In the genomic region with DNA sequence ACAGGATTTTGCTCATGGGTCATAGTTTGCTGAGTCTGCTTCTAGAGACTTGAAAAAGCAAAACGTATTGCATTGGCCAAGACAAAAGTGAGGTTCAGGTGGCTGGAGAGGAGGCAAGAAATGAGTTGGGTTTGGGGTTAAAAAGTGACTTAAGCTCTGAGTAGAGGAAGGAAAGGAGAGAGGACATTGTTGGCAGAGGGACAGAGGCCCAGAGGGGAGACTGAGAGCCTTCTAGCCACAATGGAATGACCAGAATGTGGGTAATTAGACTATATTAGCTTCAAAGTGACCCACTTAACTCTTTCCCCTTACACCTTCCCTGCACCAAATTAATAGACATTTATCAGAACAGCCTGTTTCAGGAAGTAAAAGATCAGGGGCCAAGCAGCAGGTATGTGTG, we compare ENCODE assay signal across 14 cellular contexts.
DNase-seq lines count a peak whose midpoint lies in the region; ATAC-seq and TF ChIP-seq lines count a peak whose summit lies in the region.
"Had no signal": no experiment of that assay in that cellular context is flagged by ENCODE, and none has a peak within 500 bp of the region (broad histone marks: within the 10 kb centered on the region; RNA-seq: fewer than 3 reads in every experiment).

No MANE protein-coding gene starts in this region.

- no peak for ATAC-seq in GM23338
- ATAC-seq in stimulated activated naive B cell treated with anti-CD40 and anti-IgM and Interleukin-4, amounts not matched to agents 10 μg/mL and 1 μg/mL and 100 μg/mL, for 72 hours (replicated peaks): no peak

- no peaks in the 10 kb centered on the region for H3K36me3 ChIP-seq in GM23338 (ENCODE audit: insufficient read depth)
- H3K36me3 ChIP-seq in osteoblast (ENCODE audit: insufficient read depth, low read length): no peaks in the 10 kb centered on the region
- no peaks in the 10 kb centered on the region for H3K36me3 ChIP-seq in neural progenitor cell
- H3K36me3 ChIP-seq: BE2C had no signal

- peaks cover 26% of the 10 kb centered on the region for H3K9me2 ChIP-seq in GM23338 (ENCODE audit: insufficient read depth)

- H3K27me3 ChIP-seq in GM23338 (ENCODE audit: insufficient read depth) (no peaks in the 10 kb centered on the region), osteoblast (ENCODE audit: insufficient read depth, low read length) (no peaks in the 10 kb centered on the region), neural progenitor cell (no peaks in the 10 kb centered on the region)
- H3K27me3 ChIP-seq: BE2C had no signal

- H3K4me1 ChIP-seq in GM23338 (ENCODE audit: insufficient read depth): peaks cover 20% of the 10 kb centered on the region
- H3K4me1 ChIP-seq in osteoblast (ENCODE audit: insufficient read depth, low read length): no peaks in the 10 kb centered on the region
- H3K4me1 ChIP-seq in neural progenitor cell: peaks cover 30% of the 10 kb centered on the region
- H3K4me1 ChIP-seq: BE2C had no signal

- H3K4me3 ChIP-seq in GM23338 (no peak overlapping the region), osteoblast (ENCODE audit: insufficient read depth, low read length) (no peak overlapping the region), neural progenitor cell (no peak overlapping the region)

- H3K9ac ChIP-seq in neural progenitor cell: no peak overlapping the region

- H3K79me2 ChIP-seq in GM23338 (replicated peaks; ENCODE audit: insufficient read depth): no peaks in the 10 kb centered on the region
- no peaks in the 10 kb centered on the region for H3K79me2 ChIP-seq in osteoblast (ENCODE audit: insufficient read depth, low read length)
- H3K79me2 ChIP-seq in neural progenitor cell (ENCODE audit: low read depth): no peaks in the 10 kb centered on the region

- no peaks in the 10 kb centered on the region for H3F3A ChIP-seq in GM23338 (replicated peaks; ENCODE audit: low read depth)
- H3F3A ChIP-seq in neural progenitor cell (ENCODE audit: low read depth): peaks cover 11% of the 10 kb centered on the region

- H3K27me3 Mint-ChIP-seq in GM23338 (ENCODE audit: insufficient read depth, low read depth, poor library complexity): peaks cover 2% of the 10 kb centered on the region
- peaks cover 6% of the 10 kb centered on the region for H3K27me3 Mint-ChIP-seq in neural progenitor cell (ENCODE audit: insufficient read depth, low read depth)
- peaks cover 27 to 44% of the 10 kb centered on the region in 2 donors for H3K27me3 Mint-ChIP-seq in stimulated activated naive B cell treated with anti-CD40 and anti-IgM and Interleukin-4, amounts not matched to agents 10 μg/mL and 1 μg/mL and 100 μg/mL, for 72 hours
- H3K27me3 Mint-ChIP-seq: CD4-positive, CD25-positive, alpha-beta regulatory T cell; CD8-positive, alpha-beta memory T cell had no signal

- H3K27ac ChIP-seq in GM23338 (ENCODE audit: low read depth): peak overlapping the region; percentile 73; the same call in 1 of the 2 replicates
- H3K27ac ChIP-seq in osteoblast (ENCODE audit: low read depth, low read length): no peak overlapping the region
- no peak overlapping the region for H3K27ac ChIP-seq in neural progenitor cell

- H3K9me3 Mint-ChIP-seq in GM23338 (no peaks in the 10 kb centered on the region), neural progenitor cell (peaks cover 11% of the 10 kb centered on the region)
- no peaks in the 10 kb centered on the region for H3K9me3 Mint-ChIP-seq in stimulated activated naive B cell treated with anti-CD40 and anti-IgM and Interleukin-4, amounts not matched to agents 10 μg/mL and 1 μg/mL and 100 μg/mL, for 72 hours

- H2AFZ ChIP-seq in GM23338: 0 out of 2 replicates have a peak overlapping the region, but pooled peaks have one; percentile 28
- H2AFZ ChIP-seq in osteoblast (ENCODE audit: low read length): no peak overlapping the region
- no peak overlapping the region for H2AFZ ChIP-seq in neural progenitor cell (replicated peaks)

- no peak overlapping the region for H3K4me3 Mint-ChIP-seq in GM23338
- H3K4me3 Mint-ChIP-seq in neural progenitor cell: no peak overlapping the region
- H3K4me3 Mint-ChIP-seq in stimulated activated naive B cell treated with anti-CD40 and anti-IgM and Interleukin-4, amounts not matched to agents 10 μg/mL and 1 μg/mL and 100 μg/mL, for 72 hours: no peak overlapping the region
- H3K4me3 Mint-ChIP-seq: CD4-positive, CD25-positive, alpha-beta regulatory T cell; CD8-positive, alpha-beta memory T cell had no signal

- DNase-seq in GM23338 (ENCODE audit: low spot score) (no peak), astrocyte of the hippocampus (ENCODE audit: low read depth, low spot score) (peak; percentile 55), osteoblast (ENCODE audit: insufficient read length, low spot score, missing footprints) (peak; percentile 26), mucosa of gallbladder (ENCODE audit: low spot score) (no peak), neural progenitor cell (ENCODE audit: low spot score) (no peak)
- DNase-seq in stimulated activated naive B cell treated with anti-CD40 and anti-IgM and Interleukin-4, amounts not matched to agents 10 μg/mL and 1 μg/mL and 100 μg/mL, for 72 hours: no peak
- DNase-seq: BE2C; C1 segment of cervical spinal cord; CD4-positive, CD25-positive, alpha-beta regulatory T cell; CD8-positive, alpha-beta memory T cell; COR-L47; GDM1; GOT3; H7 had no signal

- H3K4me2 ChIP-seq in GM23338 (peak overlapping the region; percentile 49; the same call in 1 of the 2 replicates), osteoblast (ENCODE audit: insufficient read depth, low read length) (no peak overlapping the region), neural progenitor cell (no peak overlapping the region)

- H3K9me3 ChIP-seq in osteoblast (ENCODE audit: low read depth, low read length): no peaks in the 10 kb centered on the region
- H3K9me3 ChIP-seq in neural progenitor cell (ENCODE audit: low read depth): no peaks in the 10 kb centered on the region
- H3K9me3 ChIP-seq: BE2C had no signal

- peaks cover 33% of the 10 kb centered on the region for H3K4me1 Mint-ChIP-seq in GM23338
- peaks cover 24% of the 10 kb centered on the region for H3K4me1 Mint-ChIP-seq in neural progenitor cell
- H3K4me1 Mint-ChIP-seq in stimulated activated naive B cell treated with anti-CD40 and anti-IgM and Interleukin-4, amounts not matched to agents 10 μg/mL and 1 μg/mL and 100 μg/mL, for 72 hours: peaks cover 8 to 23% of the 10 kb centered on the region in 2 donors
- H3K4me1 Mint-ChIP-seq: CD4-positive, CD25-positive, alpha-beta regulatory T cell; CD8-positive, alpha-beta memory T cell had no signal

- no peaks in the 10 kb centered on the region for H4K20me1 ChIP-seq in GM23338 (replicated peaks; ENCODE audit: insufficient read depth)
- H4K20me1 ChIP-seq in osteoblast (ENCODE audit: insufficient read depth, low read length): no peaks in the 10 kb centered on the region
- H4K20me1 ChIP-seq in neural progenitor cell (ENCODE audit: low read depth): no peaks in the 10 kb centered on the region

- H3K36me3 Mint-ChIP-seq in GM23338 (ENCODE audit: low read depth) (peaks cover 3% of the 10 kb centered on the region; the same call in 1 of the 3 replicates), neural progenitor cell (no peaks in the 10 kb centered on the region)
- H3K36me3 Mint-ChIP-seq in stimulated activated naive B cell treated with anti-CD40 and anti-IgM and Interleukin-4, amounts not matched to agents 10 μg/mL and 1 μg/mL and 100 μg/mL, for 72 hours: peaks cover 0 to 3% of the 10 kb centered on the region in 2 donors
- H3K36me3 Mint-ChIP-seq: CD4-positive, CD25-positive, alpha-beta regulatory T cell; CD8-positive, alpha-beta memory T cell had no signal

- H3K27ac Mint-ChIP-seq in GM23338 (no peak overlapping the region; the same call in 1 of the 2 replicates), neural progenitor cell (no peak overlapping the region)
- no peak overlapping the region for H3K27ac Mint-ChIP-seq in stimulated activated naive B cell treated with anti-CD40 and anti-IgM and Interleukin-4, amounts not matched to agents 10 μg/mL and 1 μg/mL and 100 μg/mL, for 72 hours
- H3K27ac Mint-ChIP-seq: CD4-positive, CD25-positive, alpha-beta regulatory T cell; CD8-positive, alpha-beta memory T cell had no signal

- no peak for TF ChIP-seq CTCF in GM23338 (conservative IDR thresholded peaks at IDR 0.05; ENCODE audit: low read depth in 2 of 2)
- TF ChIP-seq CTCF in osteoblast (IDR thresholded peaks at IDR 0.05; ENCODE audit: extremely low read depth, low read depth, low read length): no peak
- TF ChIP-seq CTCF in neural progenitor cell (IDR thresholded peaks at IDR 0.05): no peak

Comparison
In these comparisons a context has a peak if more than half of its experiments do, and no peak if none do; other contexts are left out.
1. DNase-seq: peak in astrocyte of the hippocampus (single experiment) and osteoblast (single experiment); none in GM23338 (single experiment), mucosa of gallbladder (single experiment), neural progenitor cell (single experiment) and stimulated activated naive B cell treated with anti-CD40 and anti-IgM and Interleukin-4, amounts not matched to agents 10 μg/mL and 1 μg/mL and 100 μg/mL, for 72 hours (single experiment).